In genomic region chr16:89257281-89257731, GRCh38 we compare ENCODE assay signal across 8 cellular contexts. TPM values are rescaled to one million over a fixed set of nuclear protein-coding genes. Genes with fewer than 3 reads are reported as not detected.
A peak's percentile ranks its signal among the peaks of the same experiment; 100 is the strongest.
DNase-seq lines count a peak whose midpoint lies in the region; ATAC-seq and TF ChIP-seq lines count a peak whose summit lies in the region.

No MANE protein-coding gene starts in this region.

- H3K27ac Mint-ChIP-seq in brain = no peak overlapping the region

- ATAC-seq in left lobe of liver (peak; percentile 40), GM21381 (IDR thresholded peaks at IDR 0.05; ENCODE audit: unreplicated experiment) (no peak)

- TF ChIP-seq POLR2A in transverse colon (IDR thresholded peaks at IDR 0.05) = no peak

- H3K4me3 Mint-ChIP-seq in brain = peak overlapping the region in 4 of 5 experiments; percentile 42 to 63 (median 54)

- intact Hi-C loops in transverse colon (cut with DNase I; ENCODE audit: low total_unique reads) = no loop called here

- TF ChIP-seq EP300 in transverse colon (IDR thresholded peaks at IDR 0.05; ENCODE audit: low read depth) = no peak

- TF ChIP-seq CTCF in brain (conservative IDR thresholded peaks at IDR 0.05) = no peak
- no peak for TF ChIP-seq CTCF in transverse colon (IDR thresholded peaks at IDR 0.05)

- peaks cover 0 to 15% (median 6%) of the 10 kb centered on the region in 5 experiments for H3K9me3 Mint-ChIP-seq in brain

- H3K27ac ChIP-seq in transverse colon = peak overlapping the region in 2 of 4 donors; percentile 10 to 17

- peaks cover 15% of the 10 kb centered on the region for H3K36me3 Mint-ChIP-seq in brain

- H3K4me1 Mint-ChIP-seq in brain = no peaks in the 10 kb centered on the region

- H3K4me3 ChIP-seq in transverse colon = peak overlapping the region; percentile 5 to 47 (median 38)

- no peaks in the 10 kb centered on the region for H3K36me3 ChIP-seq in transverse colon

- peaks cover 25% of the 10 kb centered on the region for H3K27me3 Mint-ChIP-seq in brain

- no peaks in the 10 kb centered on the region for H3K9me3 ChIP-seq in transverse colon

- in situ Hi-C loops in transverse colon (cut with MboI; ENCODE audit: low pct_ligation_motif_present in 1 of 4, low pct_unique_long_range_greater_than_20kb in 1 of 4, low sequenced_read_pairs in 3 of 4) = no loop called here

- H3K4me1 ChIP-seq in transverse colon = peaks cover 6 to 16% (median 15%) of the 10 kb centered on the region in 4 donors

- peak; percentile 64 for DNase-seq in activated CD8-positive, alpha-beta memory T cell treated with anti-CD3 and anti-CD28 coated beads, Interleukin-2, amount 50 U/mL, for 48 hours
- no peak for DNase-seq in activated CD8-positive, alpha-beta memory T cell treated with anti-CD3 and anti-CD28 coated beads for 24 hours
- DNase-seq in left lobe of liver (ENCODE audit: low spot score) (no peak), transverse colon (no peak), GF-D8 (lab: John Stamatoyannopoulos, UW) (no peak), NCI-H1105 (lab: John Stamatoyannopoulos, UW) (no peak)

- 28% methylated on average over 12 of the region's 44 CpGs; no CpG with 5 or more reads in 1 of the 2 donors for WGBS in transverse colon (ENCODE audit: low coverage in 1 of 2), 2 donors

- peaks cover 30% of the 10 kb centered on the region for H3K27me3 ChIP-seq in transverse colon

RNA-seq across cellular contexts. Expression of gene ZNF778, which starts 39.8 kb away (rescaled TPM):
- polyA plus RNA-seq in brain (ENCODE audit: insufficient read depth, low read depth, low replicate concordance) = 7.9 TPM
- total RNA-seq in left lobe of liver = 5.3 TPM
- total RNA-seq in transverse colon = 10 to 100 TPM in 3 of 4 donors, 1 to 10 TPM in 1; 9.3 to 89.0 (median 13.4) TPM

RNA-seq across cellular contexts. Expression of gene SLC22A31, which starts 57.0 kb away (rescaled TPM):
- polyA plus RNA-seq in brain (ENCODE audit: insufficient read depth, low read depth, low replicate concordance) = not detected
- total RNA-seq in left lobe of liver (0.30 TPM), transverse colon (1 to 10 TPM in 1 of 4 donors, not detected in 3; 1.3 TPM)
